Comparison of ENCODE assay signal across 8 cellular contexts in the genomic region with DNA sequence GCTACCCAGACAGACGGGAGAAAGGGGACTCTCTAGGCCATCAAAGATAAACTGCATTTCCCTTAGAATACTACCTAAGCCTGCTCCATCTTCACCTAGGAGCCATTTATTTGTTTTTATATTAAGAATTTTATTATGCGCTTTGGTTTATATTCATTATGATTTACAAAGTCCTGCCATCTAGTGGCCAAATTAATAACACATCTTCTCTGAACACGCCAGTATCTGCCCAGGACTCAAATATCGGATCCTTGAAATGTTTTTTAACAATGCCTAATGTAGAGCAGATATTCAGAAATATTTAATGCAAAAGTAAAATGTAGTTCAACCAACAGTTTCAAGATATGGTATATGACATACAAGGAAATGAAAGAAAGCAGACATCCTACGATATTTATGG. TPM values are rescaled to one million over a fixed set of nuclear protein-coding genes. Genes with fewer than 3 reads are reported as not detected.
DNase-seq lines count a peak whose midpoint lies in the region; ATAC-seq, FAIRE-seq and TF ChIP-seq lines count a peak whose summit lies in the region.

No MANE protein-coding gene starts in this region.

- intact Hi-C loops in tibial artery (cut with DNase I; ENCODE audit: low total_unique reads), result no loop called here

- 26 to 43% (median 36%) methylated on average over 5 of the region's 5 CpGs for WGBS in small intestine, 3 donors

- peak in 1 of 2 experiments; percentile 37 for TF ChIP-seq CTCF in tibial artery (IDR thresholded peaks at IDR 0.05)

- H3K9me3 ChIP-seq in small intestine (ENCODE audit: control insufficient read depth, low read depth), result no peaks in the 10 kb centered on the region
- H3K9me3 ChIP-seq in tibial artery, result no peaks in the 10 kb centered on the region

- H3K27ac ChIP-seq in small intestine (ENCODE audit: low read depth in 1 of 2, low read length in 1 of 2) (no peak overlapping the region), tibial artery (no peak overlapping the region)

- CTCF ChIA-PET in HEK293T (lab: Yijun Ruan, JAX), result interaction anchor here (0.6 to 1.6 kb wide), 6 partner anchors 9 to 194 kb away, joined by 3 to 7 read pairs (median 4); partner anchors contain the start of gene PRPS2

- no peak overlapping the region for H3K4me3 ChIP-seq in small intestine (ENCODE audit: low read depth in 1 of 2, low read length in 2 of 2)
- H3K4me3 ChIP-seq in tibial artery, result no peak overlapping the region

- H3K4me1 ChIP-seq in small intestine (ENCODE audit: control insufficient read depth in 2 of 2, insufficient read depth in 1 of 2, low read depth in 1 of 2, low read length in 1 of 2) (no peaks in the 10 kb centered on the region), tibial artery (no peaks in the 10 kb centered on the region)

- H3K27me3 ChIP-seq in small intestine (ENCODE audit: control insufficient read depth in 2 of 2, insufficient read depth in 2 of 2, low read length in 2 of 2), result no peaks in the 10 kb centered on the region
- H3K27me3 ChIP-seq in tibial artery, result peaks cover 0 to 8% of the 10 kb centered on the region in 2 donors

- H3K36me3 ChIP-seq in small intestine (ENCODE audit: control insufficient read depth in 2 of 2, insufficient read depth in 2 of 2, low read length in 2 of 2) (no peaks in the 10 kb centered on the region), tibial artery (no peaks in the 10 kb centered on the region)

- FAIRE-seq in small intestine (lab: Jason Lieb, UNC), result no peak

- DNase-seq in CD1c-positive myeloid dendritic cell (ENCODE audit: extremely low spot score) (peak; percentile 33), HEK293T (ENCODE audit: extremely low spot score) (peak; percentile 17), SK-N-DZ (ENCODE audit: low spot score) (peak; percentile 2), hepatic stellate cell (ENCODE audit: low spot score) (peak; percentile 17), small intestine (no peak), tibial artery (no peak)
- no peak for DNase-seq in activated CD4-positive, alpha-beta T cell treated with anti-CD3 and anti-CD28 coated beads, Interleukin-2, amount 50 U/mL, for 48 hours

- POLR2A ChIA-PET in HEK293T (lab: Yijun Ruan, JAX), result no interaction called here

- ATAC-seq in HG03135 (IDR thresholded peaks at IDR 0.05; ENCODE audit: unreplicated experiment), result no peak

TF ChIP-seq in HEK293T, 16 proteins besides CTCF, POLR2A, EP300 and RAD21:
- TF ChIP-seq ELF4 (IDR thresholded peaks at IDR 0.05), result no peak
- TF ChIP-seq CTBP1 (IDR thresholded peaks at IDR 0.05; ENCODE audit: borderline replicate concordance), result no peak
- TF ChIP-seq SP1 (IDR thresholded peaks at IDR 0.05), result no peak
- TF ChIP-seq NFRKB (IDR thresholded peaks at IDR 0.05), result no peak
- no peak for TF ChIP-seq BHLHE40 (IDR thresholded peaks at IDR 0.05; ENCODE audit: borderline replicate concordance)
- TF ChIP-seq SUZ12 (IDR thresholded peaks at IDR 0.05), result no peak
- TF ChIP-seq ARNT (IDR thresholded peaks at IDR 0.05), result no peak
- no peak for TF ChIP-seq LEF1 (IDR thresholded peaks at IDR 0.05; ENCODE audit: borderline replicate concordance)

RNA-seq across cellular contexts. Expression of gene PRPS2, which starts 20.8 kb away (rescaled TPM):
- 38.3 and 39.6 TPM in 2 replicates for polyA plus RNA-seq in SK-N-DZ (2014; cell fraction: cytosol; rRNA removed)
- polyA plus RNA-seq in SK-N-DZ (2014; cell fraction: nucleus; rRNA removed), result 21.3 and 26.7 TPM in 2 replicates
- 10 to 100 TPM in 2 of 3 donors, 1 to 10 TPM in 1; 10.0 to 32.0 (median 21.0) TPM for polyA plus RNA-seq in small intestine

Comparison
In these comparisons a context has a peak if more than half of its experiments do, and no peak if none do; other contexts are left out.
1. DNase-seq: peak in CD1c-positive myeloid dendritic cell (single experiment), HEK293T (single experiment), SK-N-DZ (single experiment) and hepatic stellate cell (single experiment); none in small intestine (single experiment), activated CD4-positive, alpha-beta T cell treated with anti-CD3 and anti-CD28 coated beads, Interleukin-2, amount 50 U/mL, for 48 hours (0 of 2) and tibial artery (0 of 2).